ENCODE assay signal across 24 cellular contexts in the genomic region with DNA sequence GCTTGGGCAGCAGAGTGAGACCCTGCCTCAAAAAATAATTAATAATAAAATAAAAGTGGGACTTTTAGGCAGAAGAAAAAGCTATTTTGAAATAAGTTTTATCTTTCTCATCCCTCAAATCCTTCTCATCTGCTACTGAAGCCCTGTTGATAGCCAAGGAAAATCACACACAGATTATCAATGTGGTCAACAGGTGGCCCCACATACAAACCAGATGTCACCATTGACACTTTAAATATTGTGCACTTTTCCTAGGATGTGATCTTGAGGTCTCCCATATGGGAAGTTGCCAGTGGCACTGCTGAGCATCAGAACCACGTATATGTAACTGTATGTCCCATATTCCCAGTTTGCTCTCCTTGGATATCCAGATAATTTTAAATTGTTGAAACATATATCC.
DNase-seq lines count a peak whose midpoint lies in the region; ATAC-seq, FAIRE-seq and TF ChIP-seq lines count a peak whose summit lies in the region.
"Had no signal": no experiment of that assay in that cellular context is flagged by ENCODE, and none has a peak within 500 bp of the region (broad histone marks: within the 10 kb centered on the region; RNA-seq: fewer than 3 reads in every experiment).

No MANE protein-coding gene starts in this region.

- no peak overlapping the region for H3K9ac ChIP-seq in HCT116 (ENCODE audit: low read length)
- H3K9ac ChIP-seq in keratinocyte (ENCODE audit: control insufficient read depth, extremely low read depth, insufficient read depth, low read length): no peak overlapping the region
- H3K9ac ChIP-seq: BLaER1 treated with 17β-estradiol and CSF1 and Interleukin-3, amounts not matched to agents 10 nM and 100 nM; GM23248; SK-N-SH had no signal

- CTCF ChIA-PET in HCT116 (lab: Charles Lee): no interaction called here

- H3K9me2 ChIP-seq in HCT116 (ENCODE audit: insufficient read depth): no peaks in the 10 kb centered on the region
- H3K9me2 ChIP-seq: SK-N-SH had no signal

- peak; percentile 14; the same call in 1 of the 2 replicates for TF ChIP-seq RAD21 in HCT116 (IDR thresholded peaks at IDR 0.05; ENCODE audit: low read depth)

- H3K36me3 ChIP-seq in HCT116 (ENCODE audit: control insufficient read depth in 1 of 2, insufficient read depth in 2 of 2, low read length in 2 of 2) (peaks cover 0 to 4% of the 10 kb centered on the region in 2 experiments; a peak in 2 of 4 replicates), keratinocyte (ENCODE audit: control insufficient read depth in 2 of 2, extremely low read depth in 1 of 2, insufficient read depth in 2 of 2, low read length in 2 of 2) (peaks cover 8 to 12% of the 10 kb centered on the region in 2 experiments)

- POLR2A ChIA-PET in HCT116 (lab: Charles Lee): no interaction called here

- BruUV-seq in HCT116 (replicated peaks; lab: Mats Ljungman, UMichigan): no TSS peak

- H3K4me2 ChIP-seq in HCT116 (ENCODE audit: low read length) (no peak overlapping the region), keratinocyte (ENCODE audit: control insufficient read depth, extremely low read depth, insufficient read depth, low read depth, low read length) (no peak overlapping the region)
- H3K4me2 ChIP-seq: SK-N-SH had no signal

- intact Hi-C loops in HCT116 (cut with micrococcal nuclease): no loop called here

- dilution Hi-C loops in keratinocyte (cut with MboI; ENCODE audit: extremely low pct_ligation_motif_present, low sequenced_read_pairs): no loop called here

- H2AFZ ChIP-seq in HCT116 (ENCODE audit: low read depth, low read length, poor library complexity, severe bottlenecking) (no peak overlapping the region), keratinocyte (ENCODE audit: control insufficient read depth, low read length) (no peak overlapping the region)
- H2AFZ ChIP-seq: GM23248 had no signal

- H3K4me1 ChIP-seq in HCT116 (ENCODE audit: control insufficient read depth in 1 of 2, insufficient read depth in 2 of 2, low read length in 2 of 2): no peaks in the 10 kb centered on the region
- no peaks in the 10 kb centered on the region for H3K4me1 ChIP-seq in keratinocyte (ENCODE audit: control insufficient read depth, extremely low read depth, insufficient read depth, low read length)

- peak; percentile 36 for FAIRE-seq in keratinocyte (lab: Jason Lieb, UNC)

- H3K4me3 ChIP-seq in HCT116 (replicated peaks in 1 of 2; ENCODE audit: low read depth in 1 of 2, low read length in 2 of 2): no peak overlapping the region
- H3K4me3 ChIP-seq in keratinocyte (ENCODE audit: control insufficient read depth in 2 of 3, extremely low read depth in 1 of 3, insufficient read depth in 2 of 3, low read depth in 1 of 3, low read length in 3 of 3): no peak overlapping the region
- H3K4me3 ChIP-seq: BLaER1 treated with 17β-estradiol and CSF1 and Interleukin-3, amounts not matched to agents 10 nM and 100 nM; GM23248; MG63 had no signal

- H3K27ac ChIP-seq in HCT116 (ENCODE audit: low read depth, low read length) (no peak overlapping the region), keratinocyte (ENCODE audit: control insufficient read depth, insufficient read depth, low read length) (no peak overlapping the region)
- H3K27ac ChIP-seq: BLaER1 treated with 17β-estradiol and CSF1 and Interleukin-3, amounts not matched to agents 10 nM and 100 nM; GM23248 had no signal

- TF ChIP-seq POLR2A in HCT116 (IDR thresholded peaks at IDR 0.05; ENCODE audit: borderline replicate concordance, extremely low read depth, insufficient read depth, insufficient read length): no peak

- no peaks in the 10 kb centered on the region for H3K27me3 ChIP-seq in HCT116 (ENCODE audit: insufficient read depth, low read length)
- H3K27me3 ChIP-seq in keratinocyte (ENCODE audit: control insufficient read depth, extremely low read depth, insufficient read depth, low read length): no peaks in the 10 kb centered on the region
- H3K27me3 ChIP-seq: BLaER1 treated with 17β-estradiol and CSF1 and Interleukin-3, amounts not matched to agents 10 nM and 100 nM; MG63 had no signal

- H3K9me3 ChIP-seq in HCT116 (ENCODE audit: control insufficient read depth in 1 of 2, insufficient read depth in 1 of 2, low read depth in 1 of 2, low read length in 2 of 2): no peaks in the 10 kb centered on the region
- no peaks in the 10 kb centered on the region for H3K9me3 ChIP-seq in keratinocyte (ENCODE audit: control insufficient read depth, low read depth, low read length)
- H3K9me3 ChIP-seq: BLaER1 treated with 17β-estradiol and CSF1 and Interleukin-3, amounts not matched to agents 10 nM and 100 nM; MG63; SK-N-SH had no signal

- RAD21 ChIA-PET in HCT116 (lab: Charles Lee; ENCODE audit: low non-redundant PET in 1 of 2, low total read pairs in 2 of 2, uncharacterized antibody in 2 of 2, unreplicated experiment in 2 of 2): no interaction called here

- no peaks in the 10 kb centered on the region for H3K79me2 ChIP-seq in HCT116 (ENCODE audit: insufficient read depth, low read length)
- H3K79me2 ChIP-seq in keratinocyte (ENCODE audit: control insufficient read depth, insufficient read depth, low read length): no peaks in the 10 kb centered on the region

- H4K20me1 ChIP-seq in HCT116 (ENCODE audit: insufficient read depth): no peaks in the 10 kb centered on the region
- H4K20me1 ChIP-seq in keratinocyte (ENCODE audit: control insufficient read depth, extremely low read depth, insufficient read depth, low read length): no peaks in the 10 kb centered on the region
- H4K20me1 ChIP-seq: BLaER1 treated with 17β-estradiol and CSF1 and Interleukin-3, amounts not matched to agents 10 nM and 100 nM had no signal

- TF ChIP-seq CTCF in HCT116 (IDR thresholded peaks at IDR 0.05 in 2 of 3, conservative IDR thresholded peaks at IDR 0.05 in 1 of 3; ENCODE audit: borderline replicate concordance in 1 of 3, insufficient read depth in 1 of 3, low read depth in 2 of 3, low read length in 2 of 3) (no peak), keratinocyte (optimal IDR thresholded peaks at IDR 0.05 in 1 of 3, IDR thresholded peaks at IDR 0.05 in 1 of 3, conservative IDR thresholded peaks at IDR 0.05 in 1 of 3; ENCODE audit: extremely low read depth in 1 of 3, insufficient read depth in 2 of 3, low read length in 3 of 3) (no peak)

- H3K9me1 ChIP-seq in keratinocyte (ENCODE audit: control insufficient read depth, extremely low read depth, insufficient read depth, low read length): no peaks in the 10 kb centered on the region

- no peak for ATAC-seq in HCT116
- ATAC-seq: CD8-positive, alpha-beta T cell had no signal

- DNase-seq in NCI-H524 (lab: John Stamatoyannopoulos, UW): peak; percentile 14 to 51
- DNase-seq in NCI-H524 treated with DMSO at 0.1 percent for 48 hours (lab: John Stamatoyannopoulos, UW): no peak
- no peak for DNase-seq in HCT116 (ENCODE audit: low read depth, low spot score)
- DNase-seq in NCI-H82 treated with DMSO at 0.1 percent for 48 hours (lab: John Stamatoyannopoulos, UW; ENCODE audit: unreplicated experiment): peak; percentile 15
- DNase-seq in keratinocyte (ENCODE audit: low read depth, low spot score): no peak
- no peak for DNase-seq in activated T-cell treated with anti-CD3 and anti-CD28 coated beads, Interleukin-2, amount 50 U/mL, for 48 hours
- no peak for DNase-seq in activated CD8-positive, alpha-beta memory T cell treated with anti-CD3 and anti-CD28 coated beads for 24 hours
- no peak for DNase-seq in NCI-H2196 (lab: John Stamatoyannopoulos, UW; ENCODE audit: unreplicated experiment)
- DNase-seq: 8988T; CD8-positive, alpha-beta T cell; GM23248; HCEC 1CT; Kasumi-1; MG63; NCI-H1092; NCI-H1436; NCI-H1930; NCI-H2227 treated with DMSO at 0.1 percent for 48 hours; NCI-H510A; NCI-H774; SIG-M5; SK-N-SH; T-helper 2 cell had no signal

TF ChIP-seq in HCT116, 20 proteins besides CTCF, POLR2A, EP300 and RAD21 (continues in another document):
- TF ChIP-seq SRF (IDR thresholded peaks at IDR 0.05; ENCODE audit: low read depth) (no peak), EZH2phosphoT487 (IDR thresholded peaks at IDR 0.05; ENCODE audit: borderline replicate concordance) (no peak), EZH2 (IDR thresholded peaks at IDR 0.05) (no peak), ELF1 (IDR thresholded peaks at IDR 0.05; ENCODE audit: borderline replicate concordance, low read depth) (no peak), ZFX (IDR thresholded peaks at IDR 0.05) (no peak)
- TF ChIP-seq, protein P1, sequence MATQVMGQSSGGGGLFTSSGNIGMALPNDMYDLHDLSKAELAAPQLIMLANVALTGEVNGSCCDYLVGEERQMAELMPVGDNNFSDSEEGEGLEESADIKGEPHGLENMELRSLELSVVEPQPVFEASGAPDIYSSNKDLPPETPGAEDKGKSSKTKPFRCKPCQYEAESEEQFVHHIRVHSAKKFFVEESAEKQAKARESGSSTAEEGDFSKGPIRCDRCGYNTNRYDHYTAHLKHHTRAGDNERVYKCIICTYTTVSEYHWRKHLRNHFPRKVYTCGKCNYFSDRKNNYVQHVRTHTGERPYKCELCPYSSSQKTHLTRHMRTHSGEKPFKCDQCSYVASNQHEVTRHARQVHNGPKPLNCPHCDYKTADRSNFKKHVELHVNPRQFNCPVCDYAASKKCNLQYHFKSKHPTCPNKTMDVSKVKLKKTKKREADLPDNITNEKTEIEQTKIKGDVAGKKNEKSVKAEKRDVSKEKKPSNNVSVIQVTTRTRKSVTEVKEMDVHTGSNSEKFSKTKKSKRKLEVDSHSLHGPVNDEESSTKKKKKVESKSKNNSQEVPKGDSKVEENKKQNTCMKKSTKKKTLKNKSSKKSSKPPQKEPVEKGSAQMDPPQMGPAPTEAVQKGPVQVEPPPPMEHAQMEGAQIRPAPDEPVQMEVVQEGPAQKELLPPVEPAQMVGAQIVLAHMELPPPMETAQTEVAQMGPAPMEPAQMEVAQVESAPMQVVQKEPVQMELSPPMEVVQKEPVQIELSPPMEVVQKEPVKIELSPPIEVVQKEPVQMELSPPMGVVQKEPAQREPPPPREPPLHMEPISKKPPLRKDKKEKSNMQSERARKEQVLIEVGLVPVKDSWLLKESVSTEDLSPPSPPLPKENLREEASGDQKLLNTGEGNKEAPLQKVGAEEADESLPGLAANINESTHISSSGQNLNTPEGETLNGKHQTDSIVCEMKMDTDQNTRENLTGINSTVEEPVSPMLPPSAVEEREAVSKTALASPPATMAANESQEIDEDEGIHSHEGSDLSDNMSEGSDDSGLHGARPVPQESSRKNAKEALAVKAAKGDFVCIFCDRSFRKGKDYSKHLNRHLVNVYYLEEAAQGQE (IDR thresholded peaks at IDR 0.05; ENCODE audit: low read depth): no peak

Comparison
In these comparisons a context has a peak if more than half of its experiments do, and no peak if none do; other contexts are left out.
1. DNase-seq: peak in NCI-H524 (2 of 2) and NCI-H82 treated with DMSO at 0.1 percent for 48 hours (single experiment); none in NCI-H524 treated with DMSO at 0.1 percent for 48 hours (single experiment), HCT116 (single experiment), keratinocyte (single experiment), activated T-cell treated with anti-CD3 and anti-CD28 coated beads, Interleukin-2, amount 50 U/mL, for 48 hours (0 of 2), activated CD8-positive, alpha-beta memory T cell treated with anti-CD3 and anti-CD28 coated beads for 24 hours (single experiment) and NCI-H2196 (single experiment).